22 cellular contexts compared by ENCODE assay signal in the genomic region with DNA sequence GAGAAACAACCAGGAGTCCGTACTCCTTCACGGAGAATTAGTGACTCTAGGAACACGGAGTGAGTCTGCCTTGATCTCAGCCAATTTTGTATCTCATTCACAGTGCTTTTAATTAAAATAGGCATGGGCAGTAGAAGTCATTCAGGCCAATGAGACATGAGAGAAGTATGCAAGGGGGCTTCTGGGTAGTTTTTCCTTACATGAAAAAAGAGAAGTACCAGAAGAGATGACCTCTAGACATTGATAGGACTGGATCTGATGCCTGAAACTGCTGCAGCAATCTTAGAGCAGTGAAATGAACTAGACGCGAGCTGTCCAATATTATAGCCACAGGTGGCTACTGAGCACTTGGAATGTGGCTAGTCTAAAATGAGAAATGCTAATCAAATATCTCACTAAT.
DNase-seq lines count a peak whose midpoint lies in the region; ATAC-seq and TF ChIP-seq lines count a peak whose summit lies in the region.
"Had no signal": no experiment of that assay in that cellular context is flagged by ENCODE, and none has a peak within 500 bp of the region (broad histone marks: within the 10 kb centered on the region; RNA-seq: fewer than 3 reads in every experiment).

No MANE protein-coding gene starts in this region.

- DNase-seq in NCI-H2171 treated with DMSO at 0.1 percent for 48 hours (lab: John Stamatoyannopoulos, UW), result peak; percentile 40
- no peak for DNase-seq in NCI-H2171 (lab: John Stamatoyannopoulos, UW)
- peak; percentile 71 for DNase-seq in LHCN-M2 (ENCODE audit: low read depth)
- DNase-seq in endodermal cell, result no peak
- DNase-seq in spleen, result no peak
- no peak for DNase-seq in vagina (ENCODE audit: extremely low spot score in 2 of 2)
- DNase-seq: Caco-2; CD4-positive, CD25-positive, alpha-beta regulatory T cell; CD8-positive, alpha-beta T cell; DMS153; DND-41; GDM1; H9 had no signal

- WGBS in endodermal cell (ENCODE audit: insufficient coverage in 1 of 2, insufficient read length in 1 of 2), 2 experiments, result 91 to 100% methylated on average over 2 to 5 of the region's 5 CpGs
- WGBS in spleen, 5 donors, result 87 to 93% (median 90%) methylated on average over 5 of the region's 5 CpGs

- TF ChIP-seq CTCF in endodermal cell (conservative IDR thresholded peaks at IDR 0.05) (no peak), spleen (IDR thresholded peaks at IDR 0.05 in 8 of 11, conservative IDR thresholded peaks at IDR 0.05 in 3 of 11) (no peak), vagina (IDR thresholded peaks at IDR 0.05) (no peak)

- TF ChIP-seq POLR2A in spleen (IDR thresholded peaks at IDR 0.05), result no peak
- no peak for TF ChIP-seq POLR2A in vagina (IDR thresholded peaks at IDR 0.05)

- peaks cover 10% of the 10 kb centered on the region for H3K4me1 Mint-ChIP-seq in endodermal cell
- H3K4me1 Mint-ChIP-seq: CD4-positive, CD25-positive, alpha-beta regulatory T cell had no signal

- H3K4me3 ChIP-seq in endodermal cell (ENCODE audit: low read length), result no peak overlapping the region
- H3K4me3 ChIP-seq in skeletal muscle satellite cell (ENCODE audit: low read length), result no peak overlapping the region
- no peak overlapping the region for H3K4me3 ChIP-seq in spleen
- H3K4me3 ChIP-seq in vagina, result no peak overlapping the region
- H3K4me3 ChIP-seq: BLaER1, GM12878, GM23338 had no signal

- H3K4me3 Mint-ChIP-seq in endodermal cell, result no peak overlapping the region
- H3K4me3 Mint-ChIP-seq: B cell; CD4-positive, CD25-positive, alpha-beta regulatory T cell; CD8-positive, alpha-beta T cell; GM23338; H9 had no signal

- peaks cover 6% of the 10 kb centered on the region for H3K9me3 Mint-ChIP-seq in endodermal cell

- H3K9ac ChIP-seq in endodermal cell (ENCODE audit: extremely low read depth, low read length, poor library complexity, severe bottlenecking), result no peak overlapping the region
- peak overlapping the region; percentile 3 for H3K9ac ChIP-seq in skeletal muscle satellite cell (ENCODE audit: low read depth, low read length)
- H3K9ac ChIP-seq: BLaER1 had no signal

- no peaks in the 10 kb centered on the region for H3K36me3 Mint-ChIP-seq in endodermal cell (ENCODE audit: low read depth)
- H3K36me3 Mint-ChIP-seq: CD4-positive, CD25-positive, alpha-beta regulatory T cell; CD8-positive, alpha-beta T cell had no signal

- no peaks in the 10 kb centered on the region for H3K27me3 Mint-ChIP-seq in endodermal cell (ENCODE audit: insufficient read depth)

- H3K9me3 ChIP-seq in endodermal cell (ENCODE audit: control insufficient read depth, low read length) (peaks cover 9% of the 10 kb centered on the region), skeletal muscle satellite cell (replicated peaks; ENCODE audit: low read length) (no peaks in the 10 kb centered on the region), spleen (peaks cover 0 to 13% (median 4%) of the 10 kb centered on the region in 8 donors), vagina (no peaks in the 10 kb centered on the region)
- H3K9me3 ChIP-seq: BLaER1, Caco-2 had no signal

- intact Hi-C loops in spleen (cut with DNase I; ENCODE audit: low total_unique reads) (no loop called here), vagina (cut with DNase I) (no loop called here)

- H3K36me3 ChIP-seq in endodermal cell (ENCODE audit: control insufficient read depth, insufficient read depth, low read length) (no peaks in the 10 kb centered on the region), skeletal muscle satellite cell (ENCODE audit: insufficient read depth, low read length) (no peaks in the 10 kb centered on the region), spleen (no peaks in the 10 kb centered on the region), vagina (no peaks in the 10 kb centered on the region)
- H3K36me3 ChIP-seq: BLaER1 had no signal

- H3K4me2 ChIP-seq in skeletal muscle satellite cell (ENCODE audit: low read length), result peak overlapping the region; percentile 24
- H3K4me2 ChIP-seq: BLaER1, GM23338 had no signal

- no peaks in the 10 kb centered on the region for H3K27me3 ChIP-seq in endodermal cell (ENCODE audit: control insufficient read depth, insufficient read depth, low read length, poor library complexity, severe bottlenecking)
- H3K27me3 ChIP-seq in skeletal muscle satellite cell (ENCODE audit: control insufficient read depth, insufficient read depth, low read length), result no peaks in the 10 kb centered on the region
- H3K27me3 ChIP-seq in spleen (replicated peaks in 1 of 7), result no peaks in the 10 kb centered on the region
- H3K27me3 ChIP-seq in vagina, result no peaks in the 10 kb centered on the region
- H3K27me3 ChIP-seq: BLaER1 had no signal

- ATAC-seq in HG03175 (IDR thresholded peaks at IDR 0.05; ENCODE audit: unreplicated experiment), result no peak
- ATAC-seq: CD8-positive, alpha-beta T cell; GM12878; GM23338; HCT116 had no signal

- H3K27ac ChIP-seq in endodermal cell (ENCODE audit: low read depth, low read length) (peak overlapping the region; percentile 39), spleen (no peak overlapping the region), vagina (no peak overlapping the region)
- H3K27ac ChIP-seq: 22Rv1, BLaER1, C4-2B had no signal

- H3K27ac Mint-ChIP-seq in endodermal cell, result no peak overlapping the region
- H3K27ac Mint-ChIP-seq: B cell; CD4-positive, CD25-positive, alpha-beta regulatory T cell; CD8-positive, alpha-beta T cell; GM23338; H9 had no signal

- H3K4me1 ChIP-seq in endodermal cell (ENCODE audit: control insufficient read depth, insufficient read depth, low read length) (no peaks in the 10 kb centered on the region), skeletal muscle satellite cell (ENCODE audit: control insufficient read depth, insufficient read depth, low read length) (peaks cover 35% of the 10 kb centered on the region), spleen (no peaks in the 10 kb centered on the region), vagina (no peaks in the 10 kb centered on the region)
- H3K4me1 ChIP-seq: BLaER1, Caco-2 had no signal

Comparison
In these comparisons a context has a peak if more than half of its experiments do, and no peak if none do; other contexts are left out.
1. DNase-seq: peak in NCI-H2171 treated with DMSO at 0.1 percent for 48 hours (single experiment) and LHCN-M2 (single experiment); none in NCI-H2171 (single experiment), endodermal cell (single experiment), spleen (single experiment) and vagina (0 of 2).